8 cellular contexts compared by ENCODE assay signal in the genomic region with DNA sequence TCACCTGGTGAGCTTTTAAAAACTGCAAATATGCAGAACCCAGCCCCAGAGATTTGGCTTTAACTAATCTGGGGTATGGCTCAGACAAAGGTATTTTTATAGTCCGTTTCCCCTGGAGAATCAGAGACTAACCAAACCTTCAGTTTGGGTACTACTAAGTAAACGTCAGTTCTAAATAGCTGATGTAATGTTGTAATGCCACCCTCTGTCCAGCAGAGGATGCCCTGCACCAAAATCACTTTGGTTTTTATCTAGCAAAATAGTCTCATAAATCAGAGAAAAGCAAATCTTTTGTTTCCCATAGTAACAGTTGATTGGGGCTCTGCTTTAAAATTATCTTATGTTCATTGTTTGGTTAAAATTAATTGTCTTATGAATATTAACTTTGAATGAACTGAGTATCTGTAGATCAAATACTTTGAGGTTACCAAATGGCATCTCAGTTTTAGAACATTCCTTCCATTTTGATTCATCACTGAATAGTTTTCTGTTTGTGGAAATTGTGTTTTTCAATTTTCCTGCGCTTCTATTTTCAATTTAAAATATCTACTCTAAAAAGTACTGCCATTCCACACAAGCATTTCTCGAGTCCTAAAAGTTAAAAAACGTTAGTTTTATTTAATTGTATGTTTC.
A peak's percentile ranks its signal among the peaks of the same experiment; 100 is the strongest.
DNase-seq lines count a peak whose midpoint lies in the region; ATAC-seq and TF ChIP-seq lines count a peak whose summit lies in the region.

No MANE protein-coding gene starts in this region.

- CTCF ChIA-PET in Calu3 (lab: Charles Lee), result interaction anchor here (0.6 to 1.6 kb wide), 2 partner anchors 63 to 603 kb away, joined by 3 to 7 read pairs; no protein-coding TSS in a partner anchor

- peak overlapping the region in 1 of 2 donors; percentile 11 for H3K27ac ChIP-seq in coronary artery

- no peak overlapping the region for H3K27ac Mint-ChIP-seq in Calu3 (ENCODE audit: unreplicated experiment)

- peak; percentile 86 for ATAC-seq in GM18858 (IDR thresholded peaks at IDR 0.05; ENCODE audit: unreplicated experiment)
- peak; percentile 89 for ATAC-seq in HG03354 (IDR thresholded peaks at IDR 0.05; ENCODE audit: poor library complexity, severe bottlenecking, unreplicated experiment)
- ATAC-seq in GM21381 (IDR thresholded peaks at IDR 0.05; ENCODE audit: unreplicated experiment), result no peak

- H3K27me3 ChIP-seq in NT2/D1 (ENCODE audit: insufficient read depth, insufficient read length), result no peaks in the 10 kb centered on the region

- H3K9ac ChIP-seq in NT2/D1 (ENCODE audit: insufficient read length, low read depth), result no peak overlapping the region

- no peak overlapping the region for H3K4me3 Mint-ChIP-seq in Calu3 (ENCODE audit: low read depth, unreplicated experiment)

- H3K4me3 ChIP-seq in NT2/D1 (ENCODE audit: insufficient read length, low read depth) (no peak overlapping the region), coronary artery (no peak overlapping the region)

- H3K36me3 Mint-ChIP-seq in Calu3 (ENCODE audit: insufficient read depth, unreplicated experiment), result no peaks in the 10 kb centered on the region

- BruUV-seq in Calu3 (replicated peaks; lab: Mats Ljungman, UMichigan), result no TSS peak

- H3K27me3 Mint-ChIP-seq in Calu3 (ENCODE audit: unreplicated experiment), result no peaks in the 10 kb centered on the region

- no peaks in the 10 kb centered on the region for H3K4me1 Mint-ChIP-seq in Calu3 (ENCODE audit: low read depth, unreplicated experiment)

- peaks cover 2% of the 10 kb centered on the region for H3K36me3 ChIP-seq in NT2/D1 (ENCODE audit: insufficient read depth, insufficient read length, low read length)

- H3K9me3 Mint-ChIP-seq in Calu3 (ENCODE audit: low read depth, unreplicated experiment), result no peaks in the 10 kb centered on the region

- H3K9me3 ChIP-seq in NT2/D1 (ENCODE audit: insufficient read depth, low read length), result no peaks in the 10 kb centered on the region

- TF ChIP-seq CTCF in Calu3 (IDR thresholded peaks at IDR 0.05; ENCODE audit: unreplicated experiment), result peak; percentile 71
- TF ChIP-seq CTCF in coronary artery (IDR thresholded peaks at IDR 0.05), result peak; percentile 89

- intact Hi-C loops in Calu3 (cut with micrococcal nuclease; ENCODE audit: unreplicated experiment), result loop anchor here (1.0 kb wide), 3 partner anchors 564 to 603 kb away; no protein-coding TSS in a partner anchor

- peak; percentile 27 for DNase-seq in Calu3
- DNase-seq in NT2/D1 (ENCODE audit: low read depth, low spot score), result peak; percentile 28
- DNase-seq in coronary artery (ENCODE audit: low spot score), result no peak
- peak; percentile 60 to 80 for DNase-seq in lung microvascular endothelial cell (ENCODE audit: low read depth in 2 of 2)
- DNase-seq in NCI-H1436 (lab: John Stamatoyannopoulos, UW), result no peak

- no peaks in the 10 kb centered on the region for H3K4me1 ChIP-seq in NT2/D1 (ENCODE audit: insufficient read depth, insufficient read length)

Comparison
In these comparisons a context has a peak if more than half of its experiments do, and no peak if none do; other contexts are left out.
1. DNase-seq: peak in Calu3 (single experiment), NT2/D1 (single experiment) and lung microvascular endothelial cell (2 of 2); none in coronary artery (single experiment) and NCI-H1436 (single experiment).